8 cellular contexts compared by ENCODE assay signal in genomic region chr3:9786825-9787654, GRCh38. TPM values are rescaled to one million over a fixed set of nuclear protein-coding genes. Genes with fewer than 3 reads are reported as not detected.
A peak's percentile ranks its signal among the peaks of the same experiment; 100 is the strongest.
DNase-seq lines count a peak whose midpoint lies in the region; ATAC-seq and TF ChIP-seq lines count a peak whose summit lies in the region.

No MANE protein-coding gene starts in this region.

- WGBS in hepatocyte (ENCODE audit: low lambda C conversion rate, missing lambda C conversion rate) = 96% methylated on average over 12 of the region's 12 CpGs

- H3K9me3 Mint-ChIP-seq in WTC11 = no peaks in the 10 kb centered on the region

- peak; percentile 51 for TF ChIP-seq CTCF in BJ (IDR thresholded peaks at IDR 0.05; ENCODE audit: insufficient read depth, low read depth, low read length)
- TF ChIP-seq CTCF in GM13977 (IDR thresholded peaks at IDR 0.05; ENCODE audit: extremely low read depth, insufficient read depth, missing control alignments) = peak; percentile 59
- TF ChIP-seq CTCF in WTC11 (IDR thresholded peaks at IDR 0.05) = peak; percentile 48; the same call in 1 of the 2 replicates
- TF ChIP-seq CTCF in hepatocyte (IDR thresholded peaks at IDR 0.05; ENCODE audit: poor library complexity) = peak; percentile 33

- no peaks in the 10 kb centered on the region for H3K9me2 ChIP-seq in hepatocyte (replicated peaks; ENCODE audit: insufficient read depth)

- no peak overlapping the region for H3K27ac Mint-ChIP-seq in WTC11

- peaks cover 10% of the 10 kb centered on the region for H3K79me2 ChIP-seq in hepatocyte

- no peak overlapping the region for H2AFZ ChIP-seq in hepatocyte

- DNase-seq in BJ (ENCODE audit: low read depth) (no peak), GM13977 (ENCODE audit: low spot score) (no peak), WTC11 (ENCODE audit: low spot score) (no peak), hepatocyte (ENCODE audit: low spot score) (no peak), MG63 (no peak), mucosa of gallbladder (ENCODE audit: low spot score) (no peak), putamen (ENCODE audit: low spot score) (no peak)

- no peaks in the 10 kb centered on the region for H4K20me1 ChIP-seq in hepatocyte (ENCODE audit: insufficient read depth, poor library complexity, severe bottlenecking)

- H3K27me3 Mint-ChIP-seq in WTC11 (ENCODE audit: low read depth) = no peaks in the 10 kb centered on the region

- in situ Hi-C loops in GM13977 (cut with MboI; ENCODE audit: low pct_unique_long_range_greater_than_20kb, low sequenced_read_pairs, unreplicated experiment) = no loop called here

- H3K36me3 Mint-ChIP-seq in WTC11 = peaks cover 65% of the 10 kb centered on the region

- H3K4me3 ChIP-seq in BJ (ENCODE audit: low read depth, low read length) (no peak overlapping the region), hepatocyte (no peak overlapping the region), MG63 (no peak overlapping the region)

- ATAC-seq in WTC11 (peak; percentile 63), GM21619 (IDR thresholded peaks at IDR 0.05; ENCODE audit: unreplicated experiment) (no peak)

- no peak overlapping the region for H3K27ac ChIP-seq in hepatocyte

- no peak overlapping the region for H3K4me2 ChIP-seq in hepatocyte

- POLR2A ChIA-PET in BJ (lab: Charles Lee) (no interaction called here), WTC11 (lab: Charles Lee) (no interaction called here)

- H3K36me3 ChIP-seq in BJ (ENCODE audit: control insufficient read depth, insufficient read depth, low read length) = peaks cover 39% of the 10 kb centered on the region
- no peaks in the 10 kb centered on the region for H3K36me3 ChIP-seq in hepatocyte (replicated peaks; ENCODE audit: insufficient read depth, low read depth)
- H3K36me3 ChIP-seq in MG63 = peaks cover 5% of the 10 kb centered on the region

- no peak overlapping the region for H3K4me3 Mint-ChIP-seq in WTC11

- H3K27me3 ChIP-seq in BJ (ENCODE audit: control insufficient read depth, insufficient read depth, low read length) (no peaks in the 10 kb centered on the region), hepatocyte (no peaks in the 10 kb centered on the region), MG63 (no peaks in the 10 kb centered on the region)

- H3K4me1 Mint-ChIP-seq in WTC11 = peaks cover 4% of the 10 kb centered on the region

- peaks cover 9% of the 10 kb centered on the region for H3K4me1 ChIP-seq in hepatocyte (ENCODE audit: insufficient read depth)

- CTCF ChIA-PET in BJ (lab: Yijun Ruan, JAX) = interaction anchor here (0.6 to 0.9 kb wide), 2 partner anchors 7 to 18 kb away, joined by 3 read pairs; no protein-coding TSS in a partner anchor
- CTCF ChIA-PET in WTC11 (lab: Charles Lee) = interaction anchor here (1.1 kb wide), 1 partner anchor 37 kb away, joined by 3 read pairs; the partner anchor contains the start of gene OGG1

- H3K9me3 ChIP-seq in hepatocyte (ENCODE audit: low read depth) (no peaks in the 10 kb centered on the region), MG63 (no peaks in the 10 kb centered on the region)

TF ChIP-seq in WTC11, 78 proteins besides CTCF, POLR2A, EP300 and RAD21 (continues in another document):
- no peak for TF ChIP-seq TCF7 (CRISPR knock-in tag; IDR thresholded peaks at IDR 0.05; ENCODE audit: low read depth)
- TF ChIP-seq HMGXB4 (CRISPR knock-in tag; IDR thresholded peaks at IDR 0.05) = no peak
- no peak for TF ChIP-seq AR (CRISPR knock-in tag; IDR thresholded peaks at IDR 0.05)
- no peak for TF ChIP-seq ZNF425 (CRISPR knock-in tag; conservative IDR thresholded peaks at IDR 0.05)

RNA-seq across cellular contexts. Expression of gene TADA3, which starts 5.2 kb away (rescaled TPM):
- polyA plus RNA-seq in BJ (2011; rRNA removed) (84.6 and 113 TPM in 2 replicates), hepatocyte (55.5 and 61.2 TPM in 2 replicates)
- 48.2 and 71.8 TPM in 2 replicates for polyA minus RNA-seq in BJ (2011; rRNA and poly(A)+ RNA removed)
- total RNA-seq in WTC11 (2021) (49.0 to 57.9 TPM (median 55.9 TPM) in 3 replicates), hepatocyte (65.5 and 70.4 TPM in 2 replicates), mucosa of gallbladder (63.3 TPM)
- total RNA-seq in MG63 (2014; rRNA removed; shearing (Covaris generic); ENCODE audit: low replicate concordance) = 60.3 and 83.8 TPM in 2 replicates

RNA-seq across cellular contexts. Expression of gene ARPC4, which starts 5.8 kb away (rescaled TPM):
- polyA plus RNA-seq in BJ (2011; rRNA removed) (238 and 257 TPM in 2 replicates), hepatocyte (132 and 149 TPM in 2 replicates)
- polyA minus RNA-seq in BJ (2011; rRNA and poly(A)+ RNA removed) = 111 and 168 TPM in 2 replicates
- total RNA-seq in WTC11 (2021) (127 to 143 TPM (median 133 TPM) in 3 replicates), hepatocyte (175 and 182 TPM in 2 replicates), mucosa of gallbladder (137 TPM)
- total RNA-seq in MG63 (2014; rRNA removed; shearing (Covaris generic); ENCODE audit: low replicate concordance) = 125 and 175 TPM in 2 replicates

RNA-seq across cellular contexts. Expression of gene CAMK1, which starts 17.3 kb away (rescaled TPM):
- 21.6 and 32.6 TPM in 2 replicates for polyA plus RNA-seq in BJ (2011; rRNA removed)
- polyA minus RNA-seq in BJ (2011; rRNA and poly(A)+ RNA removed) = 7.5 and 8.7 TPM in 2 replicates
- total RNA-seq in WTC11 (2021) = 3.1 to 6.6 TPM (median 5.9 TPM) in 3 replicates
- total RNA-seq in hepatocyte = 9.7 and 11.8 TPM in 2 replicates
- 12.4 and 16.1 TPM in 2 replicates for polyA plus RNA-seq in hepatocyte
- total RNA-seq in MG63 (2014; rRNA removed; shearing (Covaris generic); ENCODE audit: low replicate concordance) = 2.7 and 5.0 TPM in 2 replicates
- total RNA-seq in mucosa of gallbladder = 30.6 TPM

RNA-seq across cellular contexts. Expression of gene TTLL3, which starts 23.0 kb away (rescaled TPM):
- polyA plus RNA-seq in BJ (2011; rRNA removed) = 17.6 and 25.4 TPM in 2 replicates
- polyA minus RNA-seq in BJ (2011; rRNA and poly(A)+ RNA removed) = 11.0 and 14.4 TPM in 2 replicates
- total RNA-seq in WTC11 (2021) = 11.1 to 14.7 TPM (median 12.3 TPM) in 3 replicates
- total RNA-seq in hepatocyte = 20.5 and 21.5 TPM in 2 replicates
- 27.4 and 52.2 TPM in 2 replicates for polyA plus RNA-seq in hepatocyte
- total RNA-seq in MG63 (2014; rRNA removed; shearing (Covaris generic); ENCODE audit: low replicate concordance) = 0.10 and 3.1 TPM in 2 replicates
- total RNA-seq in mucosa of gallbladder = 62.8 TPM

RNA-seq across cellular contexts. Expression of gene OGG1, which starts 37.3 kb away (rescaled TPM):
- polyA plus RNA-seq in BJ (2011; rRNA removed) (27.3 and 40.9 TPM in 2 replicates), hepatocyte (43.2 and 48.9 TPM in 2 replicates)
- 19.1 and 58.9 TPM in 2 replicates for polyA minus RNA-seq in BJ (2011; rRNA and poly(A)+ RNA removed)
- total RNA-seq in WTC11 (2021) (23.6 to 27.3 TPM (median 26.7 TPM) in 3 replicates), hepatocyte (34.7 and 38.7 TPM in 2 replicates), mucosa of gallbladder (37.6 TPM)
- total RNA-seq in MG63 (2014; rRNA removed; shearing (Covaris generic); ENCODE audit: low replicate concordance) = 8.0 and 21.4 TPM in 2 replicates
